ENCODE assay signal across 8 cellular contexts in the genomic region with DNA sequence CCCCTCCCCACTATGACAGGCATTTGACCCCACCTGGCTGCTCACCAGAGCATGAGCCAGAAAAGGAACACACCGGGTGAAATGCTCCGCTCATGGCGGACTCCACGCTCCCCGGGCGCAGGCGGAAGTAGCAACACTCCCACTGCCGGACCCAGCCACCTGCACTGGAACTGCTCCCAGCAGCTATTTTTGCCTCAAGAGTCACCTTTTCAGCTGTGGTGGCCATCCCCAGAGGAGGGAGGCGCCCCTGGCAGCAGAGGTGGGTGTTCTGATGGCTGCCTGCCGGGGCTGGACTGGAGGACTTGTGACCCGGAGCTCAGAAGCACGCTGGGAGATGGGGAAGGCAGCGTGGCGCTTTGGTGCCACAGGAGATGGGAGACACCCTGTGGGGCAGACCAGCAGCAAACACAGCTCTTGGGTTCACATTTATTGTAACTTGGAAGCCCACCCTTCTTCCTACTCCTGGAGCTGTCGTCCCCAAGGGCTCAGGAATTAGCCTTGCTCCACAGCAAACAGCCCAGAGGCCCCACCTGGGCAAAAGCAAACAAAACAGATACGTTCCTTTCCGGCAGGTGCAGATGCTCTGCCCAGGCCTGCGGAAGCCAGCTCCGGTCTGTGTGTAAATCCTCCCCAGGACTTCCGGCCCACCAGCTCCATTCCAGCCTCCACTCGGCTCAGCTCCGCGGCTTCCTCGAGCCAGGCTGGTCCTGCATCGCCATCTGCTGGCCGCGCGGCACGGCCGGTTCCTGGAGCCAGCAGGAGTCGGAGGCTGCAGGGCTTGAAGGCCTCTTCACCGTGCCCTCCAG. TPM values are rescaled to one million over a fixed set of nuclear protein-coding genes. Genes with fewer than 3 reads are reported as not detected.
DNase-seq lines count a peak whose midpoint lies in the region; ATAC-seq, FAIRE-seq and TF ChIP-seq lines count a peak whose summit lies in the region.

No MANE protein-coding gene starts in this region.

- H3K36me3 ChIP-seq in CD4-positive, alpha-beta memory T cell (ENCODE audit: insufficient read depth, low read length) = peaks cover 26% of the 10 kb centered on the region
- H3K36me3 ChIP-seq in astrocyte (ENCODE audit: insufficient read depth, low read length) (peaks cover 18% of the 10 kb centered on the region), aorta (ENCODE audit: control insufficient read depth in 1 of 2, insufficient read depth in 2 of 2, low read length in 1 of 2) (peaks cover 4% of the 10 kb centered on the region in 2 donors)

- peak overlapping the region in 1 of 2 donors; percentile 17 for H3K4me3 ChIP-seq in CD4-positive, alpha-beta memory T cell (ENCODE audit: low read length in 2 of 2)
- H3K4me3 ChIP-seq in astrocyte (ENCODE audit: insufficient read depth, low read depth, low read length) = no peak overlapping the region
- no peak overlapping the region for H3K4me3 ChIP-seq in right cardiac atrium (ENCODE audit: low read length)
- peak overlapping the region; percentile 11 for H3K4me3 ChIP-seq in retinal pigment epithelial cell (ENCODE audit: low read length)
- no peak overlapping the region for H3K4me3 ChIP-seq in aorta (ENCODE audit: low read length in 2 of 2)

- H3K9me3 ChIP-seq in CD4-positive, alpha-beta memory T cell (ENCODE audit: control insufficient read depth in 1 of 2, low read length in 2 of 2) = no peaks in the 10 kb centered on the region
- H3K9me3 ChIP-seq in astrocyte (ENCODE audit: insufficient read depth, low read depth, low read length) (no peaks in the 10 kb centered on the region), right cardiac atrium (ENCODE audit: control insufficient read depth, low read length) (no peaks in the 10 kb centered on the region), aorta (ENCODE audit: control insufficient read depth, low read length) (no peaks in the 10 kb centered on the region)

- no peak overlapping the region for H3K9ac ChIP-seq in astrocyte (ENCODE audit: low read length)

- 28% methylated on average over 32 of the region's 32 CpGs for WGBS in right cardiac atrium
- WGBS in aorta, 2 donors = 30% methylated on average over 32 of the region's 32 CpGs

- H2AFZ ChIP-seq in astrocyte (ENCODE audit: low read depth, low read length) = no peak overlapping the region

- ATAC-seq in right cardiac atrium (peak; percentile 34 to 41), aorta (ENCODE audit: low FRiP score) (peak; percentile 87)

- H3K36me3 Mint-ChIP-seq in CD4-positive, alpha-beta memory T cell = peaks cover 15 to 62% of the 10 kb centered on the region in 2 donors
- H3K36me3 Mint-ChIP-seq in astrocyte (ENCODE audit: low read depth, unreplicated experiment) = peaks cover 18% of the 10 kb centered on the region

- POLR2A ChIA-PET in CD4-positive, alpha-beta memory T cell (lab: Charles Lee; ENCODE audit: partially characterized antibody) = interaction anchor here (0.5 to 14.5 kb wide), 25 partner anchors 7 to 819 kb away, joined by 3 to 165 read pairs (median 5); a partner anchor contains a TSS

- peaks cover 64% of the 10 kb centered on the region for H3K79me2 ChIP-seq in astrocyte (ENCODE audit: insufficient read depth, low read length)

- peaks cover 79% of the 10 kb centered on the region for H4K20me1 ChIP-seq in astrocyte (ENCODE audit: insufficient read depth, low read length)

- H3K4me3 Mint-ChIP-seq in CD4-positive, alpha-beta memory T cell = peak overlapping the region; percentile 48 to 81 (median 66)
- H3K4me3 Mint-ChIP-seq in astrocyte (ENCODE audit: unreplicated experiment) = peak overlapping the region; percentile 47

- TF ChIP-seq CTCF in astrocyte (IDR thresholded peaks at IDR 0.05; ENCODE audit: insufficient read depth, low read depth, low read length) = peak; percentile 84
- TF ChIP-seq CTCF in retinal pigment epithelial cell (conservative IDR thresholded peaks at IDR 0.05; ENCODE audit: low read depth, low read length) = peak; percentile 99

- no peaks in the 10 kb centered on the region for H3K27me3 ChIP-seq in CD4-positive, alpha-beta memory T cell (ENCODE audit: insufficient read depth, low read length)
- H3K27me3 ChIP-seq in astrocyte (ENCODE audit: insufficient read depth, low read length) (no peaks in the 10 kb centered on the region), right cardiac atrium (ENCODE audit: control insufficient read depth, insufficient read depth) (no peaks in the 10 kb centered on the region), aorta (ENCODE audit: control insufficient read depth in 1 of 2, insufficient read depth in 2 of 2, low read length in 1 of 2) (no peaks in the 10 kb centered on the region)

- peaks cover 45 to 91% (median 71%) of the 10 kb centered on the region in 4 donors for H3K4me1 Mint-ChIP-seq in CD4-positive, alpha-beta memory T cell
- peaks cover 25% of the 10 kb centered on the region for H3K4me1 Mint-ChIP-seq in astrocyte (ENCODE audit: low read depth, unreplicated experiment)

- DNase-seq in CD4-positive, alpha-beta memory T cell = peak; percentile 91 to 93 (median 92)
- peak; percentile 91 for DNase-seq in HCEC 1CT
- peak; percentile 76 for DNase-seq in NCI-H2029 treated with DMSO at 0.1 percent for 48 hours (lab: John Stamatoyannopoulos, UW)
- DNase-seq in T1000 (lab: John Stamatoyannopoulos, UW) = peak; percentile 66
- DNase-seq in astrocyte (ENCODE audit: low read depth) = peak; percentile 87
- DNase-seq in right cardiac atrium = peak; percentile 90 to 96 (median 96)
- peak; percentile 70 for DNase-seq in retinal pigment epithelial cell (ENCODE audit: low read depth)
- peak; percentile 94 to 96 for DNase-seq in aorta

- H3K4me2 ChIP-seq in astrocyte (ENCODE audit: low read length) = peak overlapping the region; percentile 66

- H3K27ac ChIP-seq in CD4-positive, alpha-beta memory T cell (ENCODE audit: low read depth, low read length) = peak overlapping the region; percentile 29
- no peak overlapping the region for H3K27ac ChIP-seq in astrocyte (ENCODE audit: low read depth, low read length)
- H3K27ac ChIP-seq in right cardiac atrium (ENCODE audit: low read length) = no peak overlapping the region
- peak overlapping the region in 1 of 2 donors; percentile 1 for H3K27ac ChIP-seq in aorta (ENCODE audit: low read depth in 1 of 2, low read length in 2 of 2)

- intact Hi-C loops in CD4-positive, alpha-beta memory T cell (cut with micrococcal nuclease) = loop anchor here (1.0 to 10.0 kb wide), 5 partner anchors 34 to 358 kb away; a partner anchor contains a TSS
- intact Hi-C loops in right cardiac atrium (cut with DNase I) (loop anchor here (5.0 to 10.0 kb wide), 4 partner anchors 37 to 212 kb away; a partner anchor contains a TSS), aorta (cut with DNase I) (loop anchor here (1.0 to 10.0 kb wide), 3 partner anchors 36 to 357 kb away; a partner anchor contains a TSS)

- H3K4me1 ChIP-seq in CD4-positive, alpha-beta memory T cell (ENCODE audit: insufficient read depth, low read length) = peaks cover 82% of the 10 kb centered on the region
- peaks cover 26% of the 10 kb centered on the region for H3K4me1 ChIP-seq in astrocyte (ENCODE audit: insufficient read depth, low read length)
- H3K4me1 ChIP-seq in right cardiac atrium (ENCODE audit: control insufficient read depth, insufficient read depth, low read length) = peaks cover 11% of the 10 kb centered on the region
- no peaks in the 10 kb centered on the region for H3K4me1 ChIP-seq in aorta (ENCODE audit: control insufficient read depth in 1 of 2, insufficient read depth in 2 of 2, low read length in 2 of 2)

- peak; percentile 32 for FAIRE-seq in astrocyte (lab: Jason Lieb, UNC)

- CTCF ChIA-PET in CD4-positive, alpha-beta memory T cell (lab: Charles Lee; ENCODE audit: partially characterized antibody) = interaction anchor here (0.6 to 12.4 kb wide), 28 partner anchors 8 to 515 kb away, joined by 3 to 345 read pairs (median 6); a partner anchor contains a TSS

- H3K9me3 Mint-ChIP-seq in CD4-positive, alpha-beta memory T cell = peaks cover 0 to 2% (median 0%) of the 10 kb centered on the region in 8 donors
- H3K9me3 Mint-ChIP-seq in astrocyte (ENCODE audit: unreplicated experiment) = no peaks in the 10 kb centered on the region

- H3K27me3 Mint-ChIP-seq in CD4-positive, alpha-beta memory T cell = no peaks in the 10 kb centered on the region
- no peaks in the 10 kb centered on the region for H3K27me3 Mint-ChIP-seq in astrocyte (ENCODE audit: low read depth, unreplicated experiment)

- peak overlapping the region; percentile 80 to 100 (median 90) for H3K27ac Mint-ChIP-seq in CD4-positive, alpha-beta memory T cell
- H3K27ac Mint-ChIP-seq in astrocyte (ENCODE audit: unreplicated experiment) = peak overlapping the region; percentile 26

RNA-seq across cellular contexts. Expression of a gene that starts 3.7 kb away (rescaled TPM):
- total RNA-seq in CD4-positive, alpha-beta memory T cell = 10 to 100 TPM; 66.9 to 67.1 TPM
- polyA plus RNA-seq in CD4-positive, alpha-beta memory T cell = 100 to 1,000 TPM; 103 to 112 TPM
- 45.5 and 58.7 TPM in 2 replicates for total RNA-seq in astrocyte
- 10 to 100 TPM; 55.1 to 75.5 (median 61.8) TPM for total RNA-seq in right cardiac atrium
- 155 TPM for polyA plus RNA-seq in right cardiac atrium
- 10 to 100 TPM; 50.4 to 51.8 TPM for total RNA-seq in aorta
- polyA plus RNA-seq in aorta = 100 to 1,000 TPM; 159 to 160 TPM

RNA-seq across cellular contexts. Expression of a gene that starts 8.5 kb away (rescaled TPM):
- 100 to 1,000 TPM; 265 to 278 TPM for total RNA-seq in CD4-positive, alpha-beta memory T cell
- 100 to 1,000 TPM in 1 of 2 donors, 10 to 100 TPM in 1; 44.4 to 109 TPM for polyA plus RNA-seq in CD4-positive, alpha-beta memory T cell
- total RNA-seq in astrocyte = 502 and 508 TPM in 2 replicates
- total RNA-seq in right cardiac atrium = 100 to 1,000 TPM; 156 to 254 (median 177) TPM
- polyA plus RNA-seq in right cardiac atrium = 244 TPM
- total RNA-seq in aorta = 100 to 1,000 TPM; 305 to 381 TPM
- 100 to 1,000 TPM; 515 to 759 TPM for polyA plus RNA-seq in aorta

RNA-seq across cellular contexts. Expression of a gene that starts 26.8 kb away (rescaled TPM):
- total RNA-seq in CD4-positive, alpha-beta memory T cell = 10 to 100 TPM; 40.5 to 44.3 TPM
- 10 to 100 TPM; 15.4 to 27.5 TPM for polyA plus RNA-seq in CD4-positive, alpha-beta memory T cell
- total RNA-seq in astrocyte (34.2 and 35.6 TPM in 2 replicates), right cardiac atrium (10 to 100 TPM; 16.3 to 22.2 (median 18.7) TPM), aorta (10 to 100 TPM; 15.5 to 20.1 TPM)
- polyA plus RNA-seq in right cardiac atrium (9.0 TPM), aorta (1 to 10 TPM; 8.0 to 8.3 TPM)

RNA-seq across cellular contexts. Expression of a gene that starts 41.7 kb away (rescaled TPM):
- total RNA-seq in CD4-positive, alpha-beta memory T cell = 10 to 100 TPM; 57.8 to 58.0 TPM
- 1 to 10 TPM in 1 of 2 donors, under 1 TPM in 1; 0.30 to 1.6 TPM for polyA plus RNA-seq in CD4-positive, alpha-beta memory T cell
- 0.11 and 0.17 TPM in 2 replicates for total RNA-seq in astrocyte
- under 1 TPM in 1 of 4 donors, not detected in 3; 0.06 TPM for total RNA-seq in right cardiac atrium
- polyA plus RNA-seq in right cardiac atrium = 0.07 TPM
- under 1 TPM; 0.16 to 0.33 TPM for total RNA-seq in aorta
- not detected for polyA plus RNA-seq in aorta
